Comparison of ENCODE assay signal across 17 cellular contexts in genomic region chr11:111624602-111625001, GRCh38.
"Had no signal": no experiment of that assay in that cellular context is flagged by ENCODE, and none has a peak within 500 bp of the region (broad histone marks: within the 10 kb centered on the region; RNA-seq: fewer than 3 reads in every experiment).

No MANE protein-coding gene starts in this region.

- H3K36me3 ChIP-seq: prostate gland, thoracic aorta had no signal

- H3K27me3 Mint-ChIP-seq: activated CD4-positive, alpha-beta memory T cell treated with anti-CD3 and anti-CD28 coated beads, Interleukin-2, amount 10 ng/mL, durations not matched to agents 7 days and 5 days; activated naive CD8-positive, alpha-beta T cell treated with anti-CD3 and anti-CD28 coated beads, Interleukin-2, amount 50 U/mL, for 24 hours; stimulated activated naive CD8-positive, alpha-beta T cell treated with anti-CD3 and anti-CD28 coated beads, Interleukin-15, amount 100 ng/mL, for 72 hours had no signal

- H3K4me3 ChIP-seq: prostate gland, sigmoid colon, thoracic aorta had no signal

- H3K9me3 ChIP-seq: prostate gland, sigmoid colon, thoracic aorta had no signal

- H3K4me3 Mint-ChIP-seq: activated CD4-positive, alpha-beta memory T cell treated with anti-CD3 and anti-CD28 coated beads, Interleukin-2, amount 10 ng/mL, durations not matched to agents 7 days and 5 days; activated naive CD8-positive, alpha-beta T cell treated with anti-CD3 and anti-CD28 coated beads, Interleukin-2, amount 50 U/mL, for 24 hours; nephron; stimulated activated naive CD8-positive, alpha-beta T cell treated with anti-CD3 and anti-CD28 coated beads, Interleukin-15, amount 100 ng/mL, for 72 hours had no signal

- H3K27me3 ChIP-seq: sigmoid colon had no signal

- H3K27ac ChIP-seq: prostate gland, sigmoid colon, thoracic aorta had no signal

- ATAC-seq: activated naive CD8-positive, alpha-beta T cell treated with anti-CD3 and anti-CD28 coated beads, Interleukin-2, amount 50 U/mL, for 24 hours; stimulated activated naive CD8-positive, alpha-beta T cell treated with anti-CD3 and anti-CD28 coated beads, Interleukin-15, amount 100 ng/mL, for 72 hours had no signal

- H3K27ac Mint-ChIP-seq: activated CD4-positive, alpha-beta memory T cell treated with anti-CD3 and anti-CD28 coated beads, Interleukin-2, amount 10 ng/mL, durations not matched to agents 7 days and 5 days; activated naive CD8-positive, alpha-beta T cell treated with anti-CD3 and anti-CD28 coated beads, Interleukin-2, amount 50 U/mL, for 24 hours had no signal

- H3K4me1 Mint-ChIP-seq: nephron; stimulated activated naive CD8-positive, alpha-beta T cell treated with anti-CD3 and anti-CD28 coated beads, Interleukin-15, amount 100 ng/mL, for 72 hours had no signal

- DNase-seq: activated CD4-positive, alpha-beta memory T cell treated with anti-CD3 and anti-CD28 coated beads, Interleukin-2, amount 10 ng/mL, durations not matched to agents 7 days and 5 days; activated CD4-positive, alpha-beta T cell treated with anti-CD3 and anti-CD28 coated beads for 1 hour; activated CD8-positive, alpha-beta memory T cell treated with anti-CD3 and anti-CD28 coated beads, Interleukin-2, amount 50 U/mL, for 4 hours; activated naive CD4-positive, alpha-beta T cell treated with Interleukin-2 at 50 U/mL for 16 hours; activated naive CD8-positive, alpha-beta T cell treated with anti-CD3 and anti-CD28 coated beads, Interleukin-2, amount 50 U/mL, for 24 hours; effector CD4-positive, alpha-beta T cell; hippocampal formation; kidney glomerular epithelial cell; mesendoderm; occipital lobe; sigmoid colon; stimulated activated CD4-positive, alpha-beta T cell treated with anti-CD3 and anti-CD28 coated beads, Interleukin-4, amount 100 ng/mL, for 24 hours; stimulated activated naive CD8-positive, alpha-beta T cell treated with anti-CD3 and anti-CD28 coated beads, Interleukin-15, amount 100 ng/mL, for 72 hours; SW 1271 had no signal
